ENCODE assay signal across 7 cellular contexts in the genomic region with DNA sequence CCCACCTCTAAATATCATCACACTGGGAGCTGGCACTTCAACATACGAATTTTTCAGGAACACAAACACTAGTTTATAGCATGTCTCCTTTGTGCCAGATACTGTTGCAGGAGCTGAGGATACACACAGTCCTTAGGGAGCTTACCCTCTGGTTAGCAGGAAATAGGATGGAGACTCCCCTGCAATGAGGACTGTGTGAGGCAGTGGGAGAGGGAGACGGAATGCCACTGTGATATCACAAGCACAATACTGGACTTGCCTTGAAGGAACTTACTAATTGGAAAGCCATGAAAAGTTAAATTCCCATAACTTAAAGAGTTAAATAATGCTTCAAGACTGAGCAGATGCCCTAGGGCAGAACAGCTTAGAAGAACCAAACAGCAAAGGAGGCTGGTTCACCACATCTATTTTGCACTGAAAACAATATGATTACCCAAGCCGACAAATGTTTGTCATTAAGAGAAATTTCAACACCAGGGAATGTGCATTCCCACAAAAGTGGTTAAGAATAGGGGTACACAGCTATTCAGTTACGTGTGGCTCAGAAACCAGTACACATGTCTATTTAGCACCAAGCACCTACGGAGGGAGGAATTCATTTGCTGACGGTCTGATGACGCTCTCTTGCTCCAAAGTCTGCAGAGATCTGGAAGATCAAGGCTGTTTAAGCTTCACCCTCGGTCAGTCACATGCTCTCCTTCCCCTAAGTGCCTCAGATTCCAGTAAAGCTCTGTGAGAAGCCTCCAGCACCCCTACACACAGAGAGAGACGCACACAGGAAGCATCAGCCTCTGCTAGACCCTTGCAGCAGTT. TPM values are rescaled to one million over a fixed set of nuclear protein-coding genes. Genes with fewer than 3 reads are reported as not detected.
DNase-seq lines count a peak whose midpoint lies in the region; ATAC-seq and TF ChIP-seq lines count a peak whose summit lies in the region.

No MANE protein-coding gene starts in this region.

- no peaks in the 10 kb centered on the region for H3K27me3 ChIP-seq in IMR-90 (ENCODE audit: control insufficient read depth, insufficient read depth, low read length)
- H3K27me3 ChIP-seq in adipocyte (replicated peaks; ENCODE audit: control insufficient read depth, insufficient read depth, low read length) = no peaks in the 10 kb centered on the region

- H3K14ac ChIP-seq in IMR-90 (replicated peaks; ENCODE audit: low read depth, low read length) = peak overlapping the region; percentile 49

- peak overlapping the region; percentile 71 for H3K23ac ChIP-seq in IMR-90 (ENCODE audit: low read depth, low read length)

- no peak for TF ChIP-seq CTCF in IMR-90 (conservative IDR thresholded peaks at IDR 0.05; ENCODE audit: low read depth, low read length)

- peaks cover 32 to 54% of the 10 kb centered on the region in 2 donors for H3K4me1 Mint-ChIP-seq in immature natural killer cell
- H3K4me1 Mint-ChIP-seq in stimulated activated effector memory CD8-positive, alpha-beta T cell treated with anti-CD3 and anti-CD28 coated beads, Interleukin-12 subunit alpha, Interleukin-12 subunit beta, amount 100 ng/mL, for 72 hours = peaks cover 41% of the 10 kb centered on the region

- H3K36me3 Mint-ChIP-seq in immature natural killer cell = no peaks in the 10 kb centered on the region
- H3K36me3 Mint-ChIP-seq in stimulated activated effector memory CD8-positive, alpha-beta T cell treated with anti-CD3 and anti-CD28 coated beads, Interleukin-12 subunit alpha, Interleukin-12 subunit beta, amount 100 ng/mL, for 72 hours = peaks cover 17% of the 10 kb centered on the region

- WGBS in IMR-90 (ENCODE audit: extremely low coverage in 2 of 2, insufficient read length in 1 of 2), 2 experiments = 61% methylated on average over 5 of the region's 9 CpGs; no CpG with 5 or more reads in 1 of the 2 experiments

- H3K9me1 ChIP-seq in IMR-90 (ENCODE audit: insufficient read depth, low read length) = peaks cover 38% of the 10 kb centered on the region

- peak; percentile 66 for DNase-seq in IMR-90
- DNase-seq in adipocyte (ENCODE audit: low read depth) = peak; percentile 88
- no peak for DNase-seq in immature natural killer cell
- no peak for DNase-seq in stimulated activated effector memory CD8-positive, alpha-beta T cell treated with anti-CD3 and anti-CD28 coated beads, Interleukin-12 subunit alpha, Interleukin-12 subunit beta, amount 100 ng/mL, for 72 hours (ENCODE audit: low spot score in 2 of 2)
- no peak for DNase-seq in NCI-H748 treated with DMSO at 0.1 percent for 48 hours (lab: John Stamatoyannopoulos, UW)

- H3K9me3 ChIP-seq in IMR-90 (ENCODE audit: control insufficient read depth, insufficient read depth, low read length) = no peaks in the 10 kb centered on the region
- no peaks in the 10 kb centered on the region for H3K9me3 ChIP-seq in adipocyte (ENCODE audit: control insufficient read depth, low read length)

- H3K27ac Mint-ChIP-seq in immature natural killer cell = peak overlapping the region; percentile 1 to 84 (median 30)
- peak overlapping the region; percentile 8 for H3K27ac Mint-ChIP-seq in stimulated activated effector memory CD8-positive, alpha-beta T cell treated with anti-CD3 and anti-CD28 coated beads, Interleukin-12 subunit alpha, Interleukin-12 subunit beta, amount 100 ng/mL, for 72 hours

- H2AFZ ChIP-seq in IMR-90 (replicated peaks; ENCODE audit: low read length, poor library complexity) = peak overlapping the region; percentile 6

- H3K18ac ChIP-seq in IMR-90 (ENCODE audit: low read depth, low read length) = peak overlapping the region; percentile 68

- no peak overlapping the region for H3K4me3 Mint-ChIP-seq in immature natural killer cell
- H3K4me3 Mint-ChIP-seq in stimulated activated effector memory CD8-positive, alpha-beta T cell treated with anti-CD3 and anti-CD28 coated beads, Interleukin-12 subunit alpha, Interleukin-12 subunit beta, amount 100 ng/mL, for 72 hours = peak overlapping the region; percentile 97

- H3K9me3 Mint-ChIP-seq in immature natural killer cell = no peaks in the 10 kb centered on the region
- no peaks in the 10 kb centered on the region for H3K9me3 Mint-ChIP-seq in stimulated activated effector memory CD8-positive, alpha-beta T cell treated with anti-CD3 and anti-CD28 coated beads, Interleukin-12 subunit alpha, Interleukin-12 subunit beta, amount 100 ng/mL, for 72 hours

- CTCF ChIA-PET in IMR-90 (lab: Yijun Ruan, JAX) = interaction anchor here (1.2 kb wide), 1 partner anchor 11 kb away, joined by 4 read pairs; no protein-coding TSS in a partner anchor

- H3K4ac ChIP-seq in IMR-90 (ENCODE audit: low read depth, low read length) = peak overlapping the region; percentile 60

- H2BK5ac ChIP-seq in IMR-90 (ENCODE audit: low read depth, low read length, poor library complexity, severe bottlenecking) = peak overlapping the region; percentile 12

- ATAC-seq in IMR-90 (ENCODE audit: low read depth) = peak; percentile 1; the same call in 1 of the 2 replicates
- ATAC-seq in stimulated activated effector memory CD8-positive, alpha-beta T cell treated with anti-CD3 and anti-CD28 coated beads, Interleukin-12 subunit alpha, Interleukin-12 subunit beta, amount 100 ng/mL, for 72 hours = no peak
- no peak for ATAC-seq in HG03039 (IDR thresholded peaks at IDR 0.05; ENCODE audit: unreplicated experiment)
- no peak for ATAC-seq in GM21528 (IDR thresholded peaks at IDR 0.05; ENCODE audit: low FRiP score, unreplicated experiment)

- BruUV-seq in IMR-90 (replicated peaks; lab: Mats Ljungman, UMichigan) = no TSS peak

- H3K4me1 ChIP-seq in IMR-90 (ENCODE audit: control insufficient read depth, insufficient read depth, low read length) (peaks cover 36% of the 10 kb centered on the region), adipocyte (ENCODE audit: control insufficient read depth, insufficient read depth, low read length) (peaks cover 80% of the 10 kb centered on the region)

- peaks cover 48% of the 10 kb centered on the region for H4K20me1 ChIP-seq in IMR-90 (ENCODE audit: insufficient read depth, low read length)

- H3K36me3 ChIP-seq in IMR-90 (ENCODE audit: control insufficient read depth, insufficient read depth, low read length) (peaks cover 2% of the 10 kb centered on the region), adipocyte (ENCODE audit: control insufficient read depth, insufficient read depth, low read length, severe bottlenecking) (no peaks in the 10 kb centered on the region)

- H3K4me3 ChIP-seq in IMR-90 (ENCODE audit: insufficient read depth, low read depth, low read length) = no peak overlapping the region
- H3K4me3 ChIP-seq in adipocyte (ENCODE audit: low read length) = peak overlapping the region; percentile 44

- H2BK20ac ChIP-seq in IMR-90 (ENCODE audit: low read depth, low read length) = peak overlapping the region; percentile 12; the same call in 1 of the 2 replicates

- dilution Hi-C loops in IMR-90 (cut with HindIII; ENCODE audit: low sequenced_read_pairs, unreplicated experiment) = no loop called here

- in situ Hi-C loops in IMR-90 (cut with MboI; ENCODE audit: low sequenced_read_pairs) = no loop called here

- H2BK15ac ChIP-seq in IMR-90 (ENCODE audit: low read depth, low read length) = 0 out of 3 replicates have a peak overlapping the region, but pooled peaks have one; percentile 15

- peaks cover 0 to 9% (median 2%) of the 10 kb centered on the region in 3 donors for H3K27me3 Mint-ChIP-seq in immature natural killer cell (ENCODE audit: low read depth in 3 of 3)

- H3K9ac ChIP-seq in IMR-90 (ENCODE audit: low read depth, low read length) (peak overlapping the region; percentile 32; the same call in 1 of the 2 replicates), adipocyte (ENCODE audit: low read length) (peak overlapping the region; percentile 67)

- 0 out of 4 replicates have a peak overlapping the region, but pooled peaks of 1 of the 2 experiments have one; percentile 14 for H4K8ac ChIP-seq in IMR-90 (ENCODE audit: low read depth in 2 of 2, low read length in 2 of 2)

- TF ChIP-seq POLR2A in IMR-90 (IDR thresholded peaks at IDR 0.05; ENCODE audit: low read depth, low read length) = no peak

- intact Hi-C loops in IMR-90 (cut with micrococcal nuclease) = loop anchor here (2.0 to 5.0 kb wide), 2 partner anchors 23 to 65 kb away; no protein-coding TSS in a partner anchor

- H3K27ac ChIP-seq in IMR-90 (ENCODE audit: insufficient read depth, low read length) = peak overlapping the region; percentile 65; the same call in 1 of the 2 replicates

- H3K4me2 ChIP-seq in IMR-90 (ENCODE audit: low read depth, low read length) = peak overlapping the region; percentile 11

- H3K56ac ChIP-seq in IMR-90 (ENCODE audit: extremely low read depth, insufficient read depth, low read length) = no peak overlapping the region

- peak overlapping the region; percentile 76 for H2AK5ac ChIP-seq in IMR-90 (ENCODE audit: low read depth, low read length)

- TF ChIP-seq RAD21 in IMR-90 (IDR thresholded peaks at IDR 0.05; ENCODE audit: low read length) = no peak

- peaks cover 34 to 81% of the 10 kb centered on the region in 2 experiments for H3K79me1 ChIP-seq in IMR-90 (ENCODE audit: low read depth in 1 of 2, low read length in 2 of 2)

- 0 out of 2 replicates have a peak overlapping the region, but pooled peaks have one; percentile 9 for H4K91ac ChIP-seq in IMR-90 (ENCODE audit: insufficient read depth, low read depth, low read length)

- peak overlapping the region; percentile 29; the same call in 1 of the 2 replicates for H4K5ac ChIP-seq in IMR-90 (ENCODE audit: low read depth, low read length)

- POLR2A ChIA-PET in IMR-90 (lab: Charles Lee; ENCODE audit: unreplicated experiment) = no interaction called here

- no peak overlapping the region for H2AK9ac ChIP-seq in IMR-90 (replicated peaks; ENCODE audit: low read depth, low read length, poor library complexity)

- H2BK120ac ChIP-seq in IMR-90 (ENCODE audit: low read depth, low read length) = peak overlapping the region; percentile 25; the same call in 1 of the 2 replicates

TF ChIP-seq in IMR-90, 13 proteins besides CTCF, POLR2A, EP300 and RAD21 (continues in another document):
- no peak for TF ChIP-seq CEBPB (IDR thresholded peaks at IDR 0.05; ENCODE audit: low read depth, low read length)

RNA-seq across cellular contexts. Expression of gene TBC1D2B, which starts 5.2 kb away (rescaled TPM):
- 17.7 and 17.8 TPM in 2 replicates for total RNA-seq in IMR-90 (2012; rRNA removed)
- 22.8 and 28.3 TPM in 2 replicates for polyA plus RNA-seq in IMR-90 (2012; rRNA removed)
- polyA plus RNA-seq in IMR-90 (2012; cell fraction: cytosol; rRNA removed) = 13.0 and 22.1 TPM in 2 replicates
- 84.5 and 160 TPM in 2 replicates for polyA plus RNA-seq in IMR-90 (2012; cell fraction: nucleus; rRNA removed; ENCODE audit: low replicate concordance)
- polyA plus RNA-seq in immature natural killer cell = 10 to 100 TPM in 1 of 3 donors, 1 to 10 TPM in 2; 3.5 to 10.2 (median 7.8) TPM

RNA-seq across cellular contexts. Expression of gene SH2D7, which starts 20.1 kb away (rescaled TPM):
- not detected in 2 replicates for total RNA-seq in IMR-90 (2012; rRNA removed)
- polyA plus RNA-seq in IMR-90 (2012; rRNA removed) = not detected in 2 replicates
- not detected in 2 replicates for polyA plus RNA-seq in IMR-90 (2012; cell fraction: cytosol; rRNA removed)
- polyA plus RNA-seq in IMR-90 (2012; cell fraction: nucleus; rRNA removed; ENCODE audit: low replicate concordance) = not detected in 2 replicates
- polyA plus RNA-seq in immature natural killer cell = not detected

RNA-seq across cellular contexts. Expression of gene CIB2, which starts 59.0 kb away (rescaled TPM):
- total RNA-seq in IMR-90 (2012; rRNA removed) = 2.2 and 2.5 TPM in 2 replicates
- 2.4 and 2.8 TPM in 2 replicates for polyA plus RNA-seq in IMR-90 (2012; rRNA removed)
- polyA plus RNA-seq in IMR-90 (2012; cell fraction: cytosol; rRNA removed) = 2.5 and 3.1 TPM in 2 replicates
- 0.83 and 2.3 TPM in 2 replicates for polyA plus RNA-seq in IMR-90 (2012; cell fraction: nucleus; rRNA removed; ENCODE audit: low replicate concordance)
- 1 to 10 TPM in 2 of 3 donors, not detected in 1; 1.8 to 2.8 TPM for polyA plus RNA-seq in immature natural killer cell

Comparison
In these comparisons a context has a peak if more than half of its experiments do, and no peak if none do; other contexts are left out.
1. DNase-seq: peak in IMR-90 (single experiment) and adipocyte (single experiment); none in immature natural killer cell (0 of 3), stimulated activated effector memory CD8-positive, alpha-beta T cell treated with anti-CD3 and anti-CD28 coated beads, Interleukin-12 subunit alpha, Interleukin-12 subunit beta, amount 100 ng/mL, for 72 hours (0 of 2) and NCI-H748 treated with DMSO at 0.1 percent for 48 hours (single experiment).